Comparison of ENCODE assay signal across 11 cellular contexts in genomic region chr4:51853027-51853682, GRCh38. TPM values are rescaled to one million over a fixed set of nuclear protein-coding genes. Genes with fewer than 3 reads are reported as not detected.
DNase-seq lines count a peak whose midpoint lies in the region; TF ChIP-seq lines count a peak whose summit lies in the region.
"Had no signal": no experiment of that assay in that cellular context is flagged by ENCODE, and none has a peak within 500 bp of the region (broad histone marks: within the 10 kb centered on the region; RNA-seq: fewer than 3 reads in every experiment).

No MANE protein-coding gene starts in this region.

- H3K9me3 ChIP-seq in HEK293 (ENCODE audit: control insufficient read depth, insufficient read depth, low read depth, low read length) (no peaks in the 10 kb centered on the region), hepatocyte (ENCODE audit: low read depth) (no peaks in the 10 kb centered on the region), sigmoid colon (no peaks in the 10 kb centered on the region)

- H2AFZ ChIP-seq in hepatocyte = no peak overlapping the region

- H3K4me2 ChIP-seq in hepatocyte = peak overlapping the region; percentile 34

- no peak for TF ChIP-seq EP300 in sigmoid colon (IDR thresholded peaks at IDR 0.05)

- H3K9me2 ChIP-seq in hepatocyte (replicated peaks; ENCODE audit: insufficient read depth) = no peaks in the 10 kb centered on the region

- CTCF ChIA-PET in HEK293 (lab: Yijun Ruan, JAX) = no interaction called here

- TF ChIP-seq POLR2A in sigmoid colon (IDR thresholded peaks at IDR 0.05) = no peak

- peaks cover 8% of the 10 kb centered on the region for H4K20me1 ChIP-seq in hepatocyte (ENCODE audit: insufficient read depth, poor library complexity, severe bottlenecking)

- no peak for TF ChIP-seq CTCF in HEK293 (tag by site-specific recombination; IDR thresholded peaks at IDR 0.05)
- TF ChIP-seq CTCF in hepatocyte (IDR thresholded peaks at IDR 0.05; ENCODE audit: poor library complexity) = no peak
- TF ChIP-seq CTCF in sigmoid colon (IDR thresholded peaks at IDR 0.05) = no peak

- H3K27me3 ChIP-seq in hepatocyte (no peaks in the 10 kb centered on the region), sigmoid colon (no peaks in the 10 kb centered on the region)

- H3K79me2 ChIP-seq in hepatocyte = peaks cover 94% of the 10 kb centered on the region

- H3K27ac ChIP-seq in HEK293 (ENCODE audit: extremely low read depth, low read depth, low read length) = no peak overlapping the region
- peak overlapping the region; percentile 38 for H3K27ac ChIP-seq in angular gyrus (ENCODE audit: low read depth, low read length)
- H3K27ac ChIP-seq in hepatocyte = peak overlapping the region; percentile 73
- H3K27ac ChIP-seq in sigmoid colon = peak overlapping the region; percentile 3 to 46 (median 38)

- whole genome bisulfite sequencing in hepatocyte (ENCODE audit: low lambda C conversion rate, missing lambda C conversion rate) = 44% methylated on average over 6 of the region's 6 CpGs
- 27 to 71% methylated on average over 6 of the region's 6 CpGs for WGBS in sigmoid colon, 2 donors

- H3K4me3 ChIP-seq in HEK293 (ENCODE audit: low read depth, low read length) (no peak overlapping the region), hepatocyte (no peak overlapping the region), sigmoid colon (no peak overlapping the region)

- DNase-seq in hepatocyte (ENCODE audit: low spot score) (peak; percentile 67), sigmoid colon (no peak), NCI-H748 treated with DMSO at 0.1 percent for 48 hours (lab: John Stamatoyannopoulos, UW) (no peak), NCI-H187 (lab: John Stamatoyannopoulos, UW) (no peak), SHP77 treated with DMSO at 0.1 percent for 48 hours (lab: John Stamatoyannopoulos, UW) (no peak)
- DNase-seq: GDM1, kidney glomerular epithelial cell, NCI-H69, T-helper 2 cell had no signal

- POLR2A ChIA-PET in HEK293 (lab: Yijun Ruan, JAX) = interaction anchor here (0.8 kb wide), 1 partner anchor 9 kb away, joined by 3 read pairs; no protein-coding TSS in a partner anchor

- intact Hi-C loops in sigmoid colon (cut with DNase I) = no loop called here

- peaks cover 0 to 12% of the 10 kb centered on the region in 2 experiments; a peak in 1 of 3 replicates for H3K36me3 ChIP-seq in HEK293 (ENCODE audit: control insufficient read depth in 2 of 2, insufficient read depth in 1 of 2, low read length in 2 of 2)
- no peaks in the 10 kb centered on the region for H3K36me3 ChIP-seq in hepatocyte (replicated peaks; ENCODE audit: insufficient read depth, low read depth)
- peaks cover 0 to 6% (median 0%) of the 10 kb centered on the region in 4 donors for H3K36me3 ChIP-seq in sigmoid colon

- no peaks in the 10 kb centered on the region for H3K4me1 ChIP-seq in HEK293 (ENCODE audit: control insufficient read depth, insufficient read depth, low read length)
- H3K4me1 ChIP-seq in hepatocyte (ENCODE audit: insufficient read depth) = peaks cover 17% of the 10 kb centered on the region
- peaks cover 0 to 48% (median 36%) of the 10 kb centered on the region in 4 donors for H3K4me1 ChIP-seq in sigmoid colon

TF ChIP-seq in HEK293, 187 proteins besides CTCF, POLR2A, EP300 and RAD21:
- TF ChIP-seq ZNF324 (tag by site-specific recombination; IDR thresholded peaks at IDR 0.05) = no peak
- peak; percentile 47; the same call in 1 of the 2 replicates for TF ChIP-seq ZBTB17 (tag by site-specific recombination; IDR thresholded peaks at IDR 0.05)
- no peak for TF ChIP-seq ZNF155 (tag by site-specific recombination; IDR thresholded peaks at IDR 0.05)
- TF ChIP-seq ZNF274 (IDR thresholded peaks at IDR 0.05; ENCODE audit: low read length) = no peak
- no peak for TF ChIP-seq ZNF274 (tag by site-specific recombination; IDR thresholded peaks at IDR 0.05; ENCODE audit: borderline replicate concordance)
- no peak for TF ChIP-seq ZNF148 (tag by site-specific recombination; IDR thresholded peaks at IDR 0.05; ENCODE audit: borderline replicate concordance)
- no peak for TF ChIP-seq ZNF404 (tag by site-specific recombination; IDR thresholded peaks at IDR 0.05)
- TF ChIP-seq ZNF248 (tag by site-specific recombination; IDR thresholded peaks at IDR 0.05) = no peak

RNA-seq across cellular contexts. Expression of gene DCUN1D4, which starts 10.2 kb away (rescaled TPM):
- total RNA-seq in hepatocyte (33.6 and 39.9 TPM in 2 replicates), sigmoid colon (10 to 100 TPM; 48.6 to 76.2 (median 62.3) TPM)
- polyA plus RNA-seq in hepatocyte (17.1 and 17.3 TPM in 2 replicates), sigmoid colon (10 to 100 TPM in 1 of 3 donors, 1 to 10 TPM in 2; 9.6 to 10.7 (median 9.9) TPM)
